Comparison of ENCODE assay signal across 24 cellular contexts in the genomic region with DNA sequence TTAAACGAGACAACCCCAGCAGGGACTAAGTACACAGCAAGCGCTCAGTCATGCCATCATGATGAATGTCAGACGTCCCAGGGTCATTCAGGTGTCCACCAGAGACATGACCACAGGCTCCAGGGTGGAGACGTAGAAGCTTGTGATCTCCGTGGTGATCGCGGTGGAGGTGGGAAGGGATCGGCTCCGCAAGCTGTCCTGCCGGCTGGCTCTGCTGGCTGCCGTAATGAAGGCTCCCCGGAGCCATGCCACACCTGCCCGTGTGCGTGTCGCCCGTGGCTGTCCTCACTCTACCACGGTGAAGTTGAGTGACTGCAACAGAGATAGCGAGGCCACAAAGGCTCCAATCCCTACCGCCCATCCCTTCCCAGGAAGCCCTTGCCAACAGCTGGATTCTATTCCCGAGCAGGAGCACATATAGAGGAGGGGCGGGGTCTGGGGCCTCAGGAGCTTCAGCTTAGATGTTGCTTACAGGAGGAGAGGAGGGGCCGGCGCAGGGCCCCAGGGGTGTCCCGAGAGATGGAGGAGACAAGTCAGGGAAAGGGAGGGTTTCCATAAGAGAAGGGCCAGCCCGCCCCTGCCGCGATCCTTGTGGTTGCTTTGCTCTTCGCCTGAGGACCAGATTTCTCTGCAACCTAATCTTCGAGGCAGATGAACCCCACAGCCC.
"Had no signal": no experiment of that assay in that cellular context is flagged by ENCODE, and none has a peak within 500 bp of the region (broad histone marks: within the 10 kb centered on the region; RNA-seq: fewer than 3 reads in every experiment).

No MANE protein-coding gene starts in this region.

- H3K36me3 ChIP-seq: brain microvascular endothelial cell, cardiac muscle cell had no signal

- H3K4me1 Mint-ChIP-seq: activated B cell treated with CpG ODN at 0.5 μM for 24 hours; activated CD4-positive, alpha-beta T cell treated with anti-CD3 and anti-CD28 coated beads, Interleukin-2, amount 10 ng/mL, durations not matched to agents 24 days and 14 days; activated naive CD4-positive, alpha-beta T cell treated with anti-CD3 and anti-CD28 coated beads, Interleukin-2, amount 10 ng/mL, durations not matched to agents 7 days and 5 days; activated naive CD8-positive, alpha-beta T cell treated with anti-CD3 and anti-CD28 coated beads for 36 hours had no signal

- H3K27ac Mint-ChIP-seq: activated B cell treated with CpG ODN at 0.5 μM for 24 hours; activated CD4-positive, alpha-beta T cell treated with anti-CD3 and anti-CD28 coated beads, Interleukin-2, amount 10 ng/mL, durations not matched to agents 24 days and 14 days; activated naive CD4-positive, alpha-beta T cell treated with anti-CD3 and anti-CD28 coated beads, Interleukin-2, amount 10 ng/mL, durations not matched to agents 7 days and 5 days; activated naive CD8-positive, alpha-beta T cell treated with anti-CD3 and anti-CD28 coated beads for 36 hours; activated T-cell treated with anti-CD3 and anti-CD28 coated beads, Interleukin-2, amount 50 U/mL, for 72 hours; activated T-helper 2 cell treated with anti-CD3 and anti-CD28 coated beads, Interferon-gamma antibody, Interleukin-2, Interleukin-4, amounts not matched to agents 10 μg/mL and 5 μg/mL and 100 μg/mL, durations not matched to agents 14 hours and 24 hours and 36 hours; T-helper 17 cell had no signal

- H3K27me3 Mint-ChIP-seq: activated CD4-positive, alpha-beta T cell treated with anti-CD3 and anti-CD28 coated beads, Interleukin-2, amount 10 ng/mL, durations not matched to agents 24 days and 14 days; activated naive CD4-positive, alpha-beta T cell treated with anti-CD3 and anti-CD28 coated beads, Interleukin-2, amount 10 ng/mL, durations not matched to agents 7 days and 5 days had no signal

- H3K27me3 ChIP-seq: brain microvascular endothelial cell, cardiac muscle cell had no signal

- H3K4me3 ChIP-seq: cardiac muscle cell had no signal

- ATAC-seq: activated T-cell treated with anti-CD3 and anti-CD28 coated beads, Interleukin-2, amount 50 U/mL, for 72 hours; T-helper 17 cell had no signal

- H3K9me3 Mint-ChIP-seq: activated B cell treated with CpG ODN at 0.5 μM for 24 hours; activated CD4-positive, alpha-beta T cell treated with anti-CD3 and anti-CD28 coated beads, Interleukin-2, amount 10 ng/mL, durations not matched to agents 24 days and 14 days; activated naive CD4-positive, alpha-beta T cell treated with anti-CD3 and anti-CD28 coated beads, Interleukin-2, amount 10 ng/mL, durations not matched to agents 7 days and 5 days; activated naive CD8-positive, alpha-beta T cell treated with anti-CD3 and anti-CD28 coated beads for 36 hours; activated T-cell treated with anti-CD3 and anti-CD28 coated beads, Interleukin-2, amount 50 U/mL, for 72 hours; activated T-helper 2 cell treated with anti-CD3 and anti-CD28 coated beads, Interferon-gamma antibody, Interleukin-2, Interleukin-4, amounts not matched to agents 10 μg/mL and 5 μg/mL and 100 μg/mL, durations not matched to agents 14 hours and 24 hours and 36 hours had no signal

- H3K36me3 Mint-ChIP-seq: activated naive CD4-positive, alpha-beta T cell treated with anti-CD3 and anti-CD28 coated beads, Interleukin-2, amount 10 ng/mL, durations not matched to agents 7 days and 5 days; activated naive CD8-positive, alpha-beta T cell treated with anti-CD3 and anti-CD28 coated beads for 36 hours had no signal

- H3K4me3 Mint-ChIP-seq: activated B cell treated with CpG ODN at 0.5 μM for 24 hours; activated CD4-positive, alpha-beta T cell treated with anti-CD3 and anti-CD28 coated beads, Interleukin-2, amount 10 ng/mL, durations not matched to agents 24 days and 14 days; activated naive CD4-positive, alpha-beta T cell treated with anti-CD3 and anti-CD28 coated beads, Interleukin-2, amount 10 ng/mL, durations not matched to agents 7 days and 5 days; activated naive CD8-positive, alpha-beta T cell treated with anti-CD3 and anti-CD28 coated beads for 36 hours; activated T-cell treated with anti-CD3 and anti-CD28 coated beads, Interleukin-2, amount 50 U/mL, for 72 hours; T-helper 17 cell had no signal

- H3K27ac ChIP-seq: brain microvascular endothelial cell, cardiac muscle cell had no signal

- DNase-seq: activated B cell treated with CpG ODN at 0.5 μM for 24 hours; activated CD4-positive, alpha-beta T cell treated with anti-CD3 and anti-CD28 coated beads for 1 hour; activated CD4-positive, alpha-beta T cell treated with anti-CD3 and anti-CD28 coated beads, Interleukin-2, amount 10 ng/mL, durations not matched to agents 24 days and 14 days; activated CD4-positive, alpha-beta T cell treated with anti-CD3 and anti-CD28 coated beads, Interleukin-2, amount 50 U/mL, for 48 hours; activated CD8-positive, alpha-beta memory T cell treated with anti-CD3 and anti-CD28 coated beads for 24 hours; activated gamma-delta T cell treated with Interleukin-2 at 50 U/mL for 16 hours; activated naive CD4-positive, alpha-beta T cell treated with anti-CD3 and anti-CD28 coated beads, Interleukin-2, amount 10 ng/mL, durations not matched to agents 7 days and 5 days; activated naive CD8-positive, alpha-beta T cell treated with anti-CD3 and anti-CD28 coated beads for 36 hours; activated T-cell treated with anti-CD3 and anti-CD28 coated beads, Interleukin-2, amount 50 U/mL, for 72 hours; brain microvascular endothelial cell; Kasumi-1; KBM-7; NCI-H1105 treated with DMSO at 0.1 percent for 48 hours; NCI-H1436 treated with DMSO at 0.1 percent for 48 hours; NCI-H187 treated with DMSO at 0.1 percent for 48 hours; NCI-H2081 treated with DMSO at 0.1 percent for 48 hours; NCI-H446; NCI-H526 treated with DMSO at 0.1 percent for 48 hours; NCI-H82; SIG-M5; T-helper 17 cell; T-helper 9 cell had no signal
